11 cellular contexts compared by ENCODE assay signal in genomic region chr1:151621351-151621750, GRCh38. TPM values are rescaled to one million over a fixed set of nuclear protein-coding genes. Genes with fewer than 3 reads are reported as not detected.
DNase-seq lines count a peak whose midpoint lies in the region; ATAC-seq, FAIRE-seq and TF ChIP-seq lines count a peak whose summit lies in the region.
"Had no signal": no experiment of that assay in that cellular context is flagged by ENCODE, and none has a peak within 500 bp of the region (broad histone marks: within the 10 kb centered on the region; RNA-seq: fewer than 3 reads in every experiment).

No MANE protein-coding gene starts in this region.

- H3K4me1 ChIP-seq in A549: peaks cover 76% of the 10 kb centered on the region
- peaks cover 5 to 78% (median 17%) of the 10 kb centered on the region in 3 donors for H3K4me1 ChIP-seq in gastroesophageal sphincter
- peaks cover 13 to 40% (median 14%) of the 10 kb centered on the region in 3 donors for H3K4me1 ChIP-seq in pancreas

- H3K36me3 ChIP-seq in SK-N-MC (ENCODE audit: insufficient read depth, low read length) (peaks cover 7% of the 10 kb centered on the region; the same call in 1 of the 2 replicates), gastroesophageal sphincter (no peaks in the 10 kb centered on the region), pancreas (no peaks in the 10 kb centered on the region)

- H3K9me3 ChIP-seq in A549 (no peaks in the 10 kb centered on the region), SK-N-MC (ENCODE audit: low read depth, low read length) (no peaks in the 10 kb centered on the region), gastroesophageal sphincter (no peaks in the 10 kb centered on the region), pancreas (no peaks in the 10 kb centered on the region)

- no peaks in the 10 kb centered on the region for H3K27me3 ChIP-seq in gastroesophageal sphincter
- H3K27me3 ChIP-seq in pancreas: no peaks in the 10 kb centered on the region

- H3K27ac ChIP-seq in A549 (peak overlapping the region in 1 of 2 experiments; percentile 43; a peak in 2 of 6 replicates), SK-N-MC (peak overlapping the region; percentile 43; the same call in 1 of the 2 replicates), gastroesophageal sphincter (peak overlapping the region; percentile 31 to 81 (median 76)), pancreas (peak overlapping the region in 2 of 4 donors; percentile 9 to 48)

- TF ChIP-seq POLR2A in A549 (IDR thresholded peaks at IDR 0.05; ENCODE audit: low read length) (no peak), gastroesophageal sphincter (IDR thresholded peaks at IDR 0.05) (no peak)

- no peak for TF ChIP-seq RAD21 in A549 (conservative IDR thresholded peaks at IDR 0.05 in 1 of 2, IDR thresholded peaks at IDR 0.05 in 1 of 2)

- H3K9ac ChIP-seq in SK-N-MC (ENCODE audit: insufficient read length): peak overlapping the region; percentile 12

- CTCF ChIA-PET in A549 (lab: Yijun Ruan, JAX): interaction anchor here (0.5 to 6.7 kb wide), 4 partner anchors 28 to 114 kb away, joined by 3 to 29 read pairs (median 6); no protein-coding TSS in a partner anchor

- TF ChIP-seq EP300 in A549 (IDR thresholded peaks at IDR 0.05) (no peak), gastroesophageal sphincter (IDR thresholded peaks at IDR 0.05) (no peak)

- 63% methylated on average over 2 of the region's 2 CpGs for WGBS in A549 (ENCODE audit: missing lambda C conversion rate)
- 9 to 24% methylated on average over 2 of the region's 2 CpGs for WGBS in gastroesophageal sphincter (ENCODE audit: low coverage in 1 of 2), 2 donors
- WGBS in pancreas, 2 donors: 45 to 53% methylated on average over 2 of the region's 2 CpGs

- H3K4me2 ChIP-seq in A549: no peak overlapping the region; the same call in 1 of the 3 replicates

- H3K4me3 ChIP-seq in A549 (no peak overlapping the region), SK-N-MC (no peak overlapping the region), gastroesophageal sphincter (no peak overlapping the region), pancreas (no peak overlapping the region)

- TF ChIP-seq CTCF in A549 (IDR thresholded peaks at IDR 0.05): no peak
- TF ChIP-seq CTCF in gastroesophageal sphincter (IDR thresholded peaks at IDR 0.05): no peak
- no peak for TF ChIP-seq CTCF in pancreas (IDR thresholded peaks at IDR 0.05)

- intact Hi-C loops in pancreas (cut with DNase I): no loop called here

- DNase-seq in A549 (ENCODE audit: low read depth in 1 of 2, low spot score in 1 of 2) (no peak), SK-N-MC (ENCODE audit: low read depth, low spot score) (no peak), pancreas (no peak), SK-N-DZ (ENCODE audit: low spot score) (no peak), COLO668 (lab: John Stamatoyannopoulos, UW; ENCODE audit: unreplicated experiment) (no peak), GM19239 (ENCODE audit: insufficient read length, low spot score) (no peak)
- DNase-seq in activated CD4-positive, alpha-beta T cell treated with anti-CD3 and anti-CD28 coated beads, Interleukin-2, amount 50 U/mL, for 48 hours: no peak
- DNase-seq: GDM1; immature natural killer cell; stimulated activated CD4-positive, alpha-beta T cell treated with anti-CD3 and anti-CD28 coated beads, Interleukin-4, amount 100 ng/mL, for 4 hours had no signal

- FAIRE-seq in A549 (lab: Jason Lieb, UNC): no peak
- FAIRE-seq in pancreas (lab: Jason Lieb, UNC): no peak
- no peak for FAIRE-seq in GM19239 (lab: Jason Lieb, UNC)

- POLR2A ChIA-PET in A549 (lab: Yijun Ruan, JAX): no interaction called here

- ATAC-seq in A549 (peak; percentile 45 to 51; a peak in 2 of 6 replicates), gastroesophageal sphincter (no peak), pancreas (peak in 3 of 4 donors; percentile 50 to 77 (median 61))

TF ChIP-seq in A549, 52 proteins besides CTCF, POLR2A, EP300 and RAD21:
- TF ChIP-seq HMGXB4 (CRISPR knock-in tag; IDR thresholded peaks at IDR 0.05; ENCODE audit: borderline replicate concordance): no peak
- TF ChIP-seq SMC3 (IDR thresholded peaks at IDR 0.05): no peak

RNA-seq across cellular contexts. Expression of gene SNX27, which starts 9.5 kb away (rescaled TPM):
- 29.1 and 30.5 TPM in 2 replicates for polyA plus RNA-seq in A549 (2011; rRNA removed)
- 8.9 and 11.6 TPM in 2 replicates for polyA plus RNA-seq in A549 (2012; cell fraction: cytosol; rRNA removed)
- polyA plus RNA-seq in A549 (2012; cell fraction: nucleus; rRNA removed): 8.4 and 12.9 TPM in 2 replicates
- polyA plus RNA-seq in A549 (2017; fragmentation: RNase III; extraction: RNeasy Plus Mini Kit Qiagen cat#74134 plus additional on column Dnase treatment): 11.0 to 13.6 TPM (median 12.8 TPM) in 3 replicates
- polyA minus RNA-seq in A549 (2011; rRNA and poly(A)+ RNA removed): 39.5 and 44.8 TPM in 2 replicates
- 10 to 100 TPM; 48.1 to 61.1 (median 53.8) TPM for total RNA-seq in gastroesophageal sphincter
- total RNA-seq in pancreas: 10 to 100 TPM; 10.2 to 23.4 (median 13.0) TPM
- 1 to 10 TPM; 5.9 to 6.5 TPM for polyA plus RNA-seq in pancreas
- 27.0 and 33.4 TPM in 2 replicates for polyA plus RNA-seq in SK-N-DZ (2014; cell fraction: cytosol; rRNA removed)
- polyA plus RNA-seq in SK-N-DZ (2014; cell fraction: nucleus; rRNA removed): 17.8 and 27.0 TPM in 2 replicates
